Comparison of ENCODE assay signal across 8 cellular contexts in genomic region chr19:45496349-45496953, GRCh38. TPM values are rescaled to one million over a fixed set of nuclear protein-coding genes. Genes with fewer than 3 reads are reported as not detected.
DNase-seq lines count a peak whose midpoint lies in the region; ATAC-seq and TF ChIP-seq lines count a peak whose summit lies in the region.

No MANE protein-coding gene starts in this region.

- peak overlapping the region; percentile 57; the same call in 1 of the 2 replicates for H2AFZ ChIP-seq in SK-N-SH (ENCODE audit: low read depth)

- no peak for TF ChIP-seq EP300 in SK-N-SH (IDR thresholded peaks at IDR 0.05; ENCODE audit: borderline replicate concordance in 1 of 2, low read depth in 1 of 2, low read length in 1 of 2)

- TF ChIP-seq POLR2A in lower leg skin (IDR thresholded peaks at IDR 0.05) = no peak

- H3K4me1 ChIP-seq in DOHH2 (ENCODE audit: control insufficient read depth, low read length) (peaks cover 62% of the 10 kb centered on the region), SK-N-SH (ENCODE audit: control insufficient read depth in 1 of 2, insufficient read depth in 2 of 2, low read depth in 1 of 2, low read length in 1 of 2) (peaks cover 3 to 16% of the 10 kb centered on the region in 2 experiments; a peak in 2 of 4 replicates), subcutaneous abdominal adipose tissue (ENCODE audit: control insufficient read depth in 5 of 5, insufficient read depth in 5 of 5, low read length in 5 of 5) (peaks cover 0 to 61% (median 47%) of the 10 kb centered on the region in 5 donors)

- no peak for TF ChIP-seq RAD21 in SK-N-SH (IDR thresholded peaks at IDR 0.05; ENCODE audit: low read length)

- H3K27ac ChIP-seq in DOHH2 (ENCODE audit: low read depth, low read length) = no peak overlapping the region
- peak overlapping the region in 1 of 2 experiments; percentile 73; a peak in 2 of 4 replicates for H3K27ac ChIP-seq in SK-N-SH (ENCODE audit: low read depth in 2 of 2, low read length in 1 of 2)
- H3K27ac ChIP-seq in subcutaneous abdominal adipose tissue (ENCODE audit: low read depth, low read length) = no peak overlapping the region

- intact Hi-C loops in lower leg skin (cut with DNase I; ENCODE audit: low total_unique reads) = no loop called here

- H3K4me2 ChIP-seq in DOHH2 (ENCODE audit: low read length) (peak overlapping the region; percentile 97), SK-N-SH (peak overlapping the region; percentile 96)

- CTCF ChIA-PET in SK-N-SH (lab: Yijun Ruan, JAX) = interaction anchor here (0.6 to 7.8 kb wide), 10 partner anchors 9 to 182 kb away, joined by 3 to 97 read pairs (median 6); no protein-coding TSS in a partner anchor

- TF ChIP-seq CTCF in DOHH2 (IDR thresholded peaks at IDR 0.05; ENCODE audit: low read depth, low read length, poor library complexity, severe bottlenecking) (no peak), SK-N-SH (IDR thresholded peaks at IDR 0.05) (no peak), choroid plexus epithelial cell (conservative IDR thresholded peaks at IDR 0.05; ENCODE audit: low read depth, low read length) (no peak), lower leg skin (IDR thresholded peaks at IDR 0.05) (no peak)

- no peaks in the 10 kb centered on the region for H3K36me3 ChIP-seq in DOHH2 (ENCODE audit: control insufficient read depth, low read length)
- no peaks in the 10 kb centered on the region for H3K36me3 ChIP-seq in SK-N-SH (replicated peaks in 1 of 2; ENCODE audit: control insufficient read depth in 1 of 2, insufficient read depth in 2 of 2, low read length in 1 of 2)
- H3K36me3 ChIP-seq in subcutaneous abdominal adipose tissue (ENCODE audit: control insufficient read depth in 5 of 5, insufficient read depth in 5 of 5, low read length in 5 of 5) = no peaks in the 10 kb centered on the region

- peak; percentile 15 for ATAC-seq in HG02885 (IDR thresholded peaks at IDR 0.05; ENCODE audit: poor library complexity, unreplicated experiment)

- H3K9ac ChIP-seq in SK-N-SH (peak overlapping the region; percentile 67), subcutaneous abdominal adipose tissue (ENCODE audit: low read length in 5 of 5) (peak overlapping the region in 2 of 5 donors; percentile 51 to 56)

- DNase-seq in SK-N-SH (peak; percentile 80), choroid plexus epithelial cell (ENCODE audit: low read depth) (no peak), lower leg skin (ENCODE audit: low spot score in 2 of 2) (peak in 1 of 2 donors; percentile 89), NCI-H1694 treated with DMSO at 0.1 percent for 48 hours (lab: John Stamatoyannopoulos, UW) (no peak), T1000 (lab: John Stamatoyannopoulos, UW) (no peak)

- POLR2A ChIA-PET in SK-N-SH (lab: Yijun Ruan, JAX) = interaction anchor here (0.6 to 2.5 kb wide), 5 partner anchors 11 to 220 kb away, joined by 3 to 14 read pairs (median 3); no protein-coding TSS in a partner anchor

- H3K27me3 ChIP-seq in DOHH2 (ENCODE audit: control insufficient read depth, low read length) = peaks cover 21% of the 10 kb centered on the region
- H3K27me3 ChIP-seq in SK-N-SH (ENCODE audit: insufficient read depth) = no peaks in the 10 kb centered on the region
- H3K27me3 ChIP-seq in subcutaneous abdominal adipose tissue (ENCODE audit: control insufficient read depth in 5 of 5, insufficient read depth in 4 of 5, low read length in 5 of 5) = peaks cover 10 to 27% (median 17%) of the 10 kb centered on the region in 5 donors

- H3K9me3 ChIP-seq in DOHH2 (ENCODE audit: control insufficient read depth, insufficient read depth, low read length) = no peaks in the 10 kb centered on the region
- H3K9me3 ChIP-seq in SK-N-SH = no peaks in the 10 kb centered on the region
- H3K9me3 ChIP-seq in subcutaneous abdominal adipose tissue (ENCODE audit: control insufficient read depth in 5 of 5, low read length in 5 of 5) = no peaks in the 10 kb centered on the region

- H3K9me2 ChIP-seq in DOHH2 (replicated peaks; ENCODE audit: control insufficient read depth, low read length) (no peaks in the 10 kb centered on the region), SK-N-SH (no peaks in the 10 kb centered on the region)

- peaks cover 6% of the 10 kb centered on the region; the same call in 1 of the 2 replicates for H3K79me2 ChIP-seq in DOHH2 (ENCODE audit: control insufficient read depth, low read length)
- no peaks in the 10 kb centered on the region for H3K79me2 ChIP-seq in SK-N-SH (ENCODE audit: insufficient read depth)

- 1% methylated on average over 28 of the region's 54 CpGs for WGBS in SK-N-SH (ENCODE audit: low lambda C conversion rate)
- WGBS in lower leg skin, 2 donors = 0% methylated on average over 37 to 41 of the region's 54 CpGs

- H3K4me3 ChIP-seq in DOHH2 (ENCODE audit: low read length) (peak overlapping the region; percentile 77), SK-N-SH (ENCODE audit: low read depth in 2 of 2, low read length in 1 of 2) (peak overlapping the region; percentile 79 to 83), choroid plexus epithelial cell (ENCODE audit: low read depth, low read length) (peak overlapping the region; percentile 70), lower leg skin (ENCODE audit: low read depth, poor library complexity, severe bottlenecking) (peak overlapping the region; percentile 57), subcutaneous abdominal adipose tissue (ENCODE audit: low read depth in 1 of 5, low read length in 5 of 5) (peak overlapping the region in 4 of 5 donors; percentile 57 to 78 (median 71))

- H4K20me1 ChIP-seq in DOHH2 (ENCODE audit: control insufficient read depth, insufficient read depth, low read depth, low read length) = no peaks in the 10 kb centered on the region; the same call in 1 of the 2 replicates
- peaks cover 13% of the 10 kb centered on the region; the same call in 1 of the 2 replicates for H4K20me1 ChIP-seq in SK-N-SH (ENCODE audit: insufficient read depth)

- H3F3A ChIP-seq in DOHH2 (ENCODE audit: control insufficient read depth, insufficient read depth) (peaks cover 19% of the 10 kb centered on the region), SK-N-SH (replicated peaks; ENCODE audit: insufficient read depth) (peaks cover 3% of the 10 kb centered on the region)

TF ChIP-seq in SK-N-SH, 30 proteins besides CTCF, POLR2A, EP300 and RAD21 (continues in another document):
- TF ChIP-seq ELF1 (IDR thresholded peaks at IDR 0.05) (no peak), CHD2 (IDR thresholded peaks at IDR 0.05; ENCODE audit: low read length, partially characterized antibody) (peak; percentile 22), GABPA (IDR thresholded peaks at IDR 0.05; ENCODE audit: low read depth) (no peak), RXRA (IDR thresholded peaks at IDR 0.05; ENCODE audit: borderline replicate concordance, low read depth) (no peak), TAF1 (IDR thresholded peaks at IDR 0.05; ENCODE audit: borderline replicate concordance, low read depth, low read length) (no peak), POLR2AphosphoS5 (IDR thresholded peaks at IDR 0.05; ENCODE audit: low read depth, low read length) (no peak), NRF1 (IDR thresholded peaks at IDR 0.05; ENCODE audit: low read depth, low read length) (no peak), FOXJ3 (CRISPR knock-in tag; IDR thresholded peaks at IDR 0.05) (no peak)
- TF ChIP-seq, protein P1, sequence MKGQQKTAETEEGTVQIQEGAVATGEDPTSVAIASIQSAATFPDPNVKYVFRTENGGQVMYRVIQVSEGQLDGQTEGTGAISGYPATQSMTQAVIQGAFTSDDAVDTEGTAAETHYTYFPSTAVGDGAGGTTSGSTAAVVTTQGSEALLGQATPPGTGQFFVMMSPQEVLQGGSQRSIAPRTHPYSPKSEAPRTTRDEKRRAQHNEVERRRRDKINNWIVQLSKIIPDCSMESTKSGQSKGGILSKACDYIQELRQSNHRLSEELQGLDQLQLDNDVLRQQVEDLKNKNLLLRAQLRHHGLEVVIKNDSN (IDR thresholded peaks at IDR 0.05; ENCODE audit: borderline replicate concordance, low read depth) = no peak

RNA-seq across cellular contexts. Expression of gene RTN2, which starts 0.4 kb away (rescaled TPM):
- polyA plus RNA-seq in SK-N-SH (2012; rRNA removed) = 6.8 and 7.0 TPM in 2 replicates
- 4.3 and 6.8 TPM in 2 replicates for polyA plus RNA-seq in SK-N-SH (2012; cell fraction: cytosol; rRNA removed)
- 8.6 and 11.9 TPM in 2 replicates for polyA plus RNA-seq in SK-N-SH (2012; cell fraction: nucleus; rRNA removed)
- total RNA-seq in lower leg skin = 10 to 100 TPM in 1 of 4 donors, 1 to 10 TPM in 3; 6.4 to 11.6 (median 9.0) TPM

RNA-seq across cellular contexts. Expression of gene PPM1N, which starts 1.8 kb away (rescaled TPM):
- polyA plus RNA-seq in SK-N-SH (2012; rRNA removed) = 10.3 and 10.9 TPM in 2 replicates
- 6.8 and 8.2 TPM in 2 replicates for polyA plus RNA-seq in SK-N-SH (2012; cell fraction: cytosol; rRNA removed)
- polyA plus RNA-seq in SK-N-SH (2012; cell fraction: nucleus; rRNA removed) = 19.9 and 24.3 TPM in 2 replicates
- total RNA-seq in lower leg skin = 1 to 10 TPM; 2.9 to 4.7 (median 3.6) TPM

RNA-seq across cellular contexts. Expression of gene VASP, which starts 10.8 kb away (rescaled TPM):
- polyA plus RNA-seq in SK-N-SH (2012; rRNA removed) = 31.6 and 37.8 TPM in 2 replicates
- polyA plus RNA-seq in SK-N-SH (2012; cell fraction: cytosol; rRNA removed) = 26.2 and 30.0 TPM in 2 replicates
- polyA plus RNA-seq in SK-N-SH (2012; cell fraction: nucleus; rRNA removed) = 54.0 and 62.4 TPM in 2 replicates
- 10 to 100 TPM; 52.7 to 68.9 (median 56.5) TPM for total RNA-seq in lower leg skin

RNA-seq across cellular contexts. Expression of gene FOSB, which starts 28.7 kb away (rescaled TPM):
- 38.4 and 78.2 TPM in 2 replicates for polyA plus RNA-seq in SK-N-SH (2012; rRNA removed)
- 19.6 and 23.8 TPM in 2 replicates for polyA plus RNA-seq in SK-N-SH (2012; cell fraction: cytosol; rRNA removed)
- polyA plus RNA-seq in SK-N-SH (2012; cell fraction: nucleus; rRNA removed) = 377 and 391 TPM in 2 replicates
- 10 to 100 TPM in 2 of 4 donors, 1 to 10 TPM in 2; 5.9 to 18.2 (median 11.2) TPM for total RNA-seq in lower leg skin
